In the genomic region with DNA sequence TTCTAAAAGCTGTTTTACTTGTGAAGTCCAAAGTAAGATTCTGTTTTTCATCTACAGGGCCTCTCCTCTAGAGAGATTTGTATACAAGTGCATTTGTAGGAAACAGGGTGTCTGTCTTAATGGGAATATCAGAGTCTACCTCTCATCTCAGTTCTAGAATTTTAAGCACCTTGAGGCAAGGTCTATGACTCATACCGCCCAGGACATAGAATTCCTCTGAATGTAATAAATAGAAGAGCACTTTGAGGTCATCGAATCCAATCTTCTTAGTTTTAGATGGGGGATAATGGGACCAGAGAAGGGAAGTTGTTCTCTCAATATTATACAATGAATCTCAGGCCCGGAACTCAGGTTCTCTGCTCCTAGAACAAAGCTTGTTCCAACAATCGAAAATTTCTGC, we compare ENCODE assay signal across 1 cellular context.
TF ChIP-seq lines count a peak whose summit lies in the region.

No MANE protein-coding gene starts in this region.

TF ChIP-seq in HCT116, 20 proteins besides CTCF, POLR2A, EP300 and RAD21:
- TF ChIP-seq FOSL1 (IDR thresholded peaks at IDR 0.05; ENCODE audit: low read depth) (peak; percentile 9; the same call in 1 of the 2 replicates), EGR1 (IDR thresholded peaks at IDR 0.05; ENCODE audit: low read depth) (no peak), SRF (IDR thresholded peaks at IDR 0.05; ENCODE audit: low read depth) (no peak)
TF ChIP-seq in HCT116: peak in this region for 1.
